ENCODE assay signal across 1 cellular context in the genomic region with DNA sequence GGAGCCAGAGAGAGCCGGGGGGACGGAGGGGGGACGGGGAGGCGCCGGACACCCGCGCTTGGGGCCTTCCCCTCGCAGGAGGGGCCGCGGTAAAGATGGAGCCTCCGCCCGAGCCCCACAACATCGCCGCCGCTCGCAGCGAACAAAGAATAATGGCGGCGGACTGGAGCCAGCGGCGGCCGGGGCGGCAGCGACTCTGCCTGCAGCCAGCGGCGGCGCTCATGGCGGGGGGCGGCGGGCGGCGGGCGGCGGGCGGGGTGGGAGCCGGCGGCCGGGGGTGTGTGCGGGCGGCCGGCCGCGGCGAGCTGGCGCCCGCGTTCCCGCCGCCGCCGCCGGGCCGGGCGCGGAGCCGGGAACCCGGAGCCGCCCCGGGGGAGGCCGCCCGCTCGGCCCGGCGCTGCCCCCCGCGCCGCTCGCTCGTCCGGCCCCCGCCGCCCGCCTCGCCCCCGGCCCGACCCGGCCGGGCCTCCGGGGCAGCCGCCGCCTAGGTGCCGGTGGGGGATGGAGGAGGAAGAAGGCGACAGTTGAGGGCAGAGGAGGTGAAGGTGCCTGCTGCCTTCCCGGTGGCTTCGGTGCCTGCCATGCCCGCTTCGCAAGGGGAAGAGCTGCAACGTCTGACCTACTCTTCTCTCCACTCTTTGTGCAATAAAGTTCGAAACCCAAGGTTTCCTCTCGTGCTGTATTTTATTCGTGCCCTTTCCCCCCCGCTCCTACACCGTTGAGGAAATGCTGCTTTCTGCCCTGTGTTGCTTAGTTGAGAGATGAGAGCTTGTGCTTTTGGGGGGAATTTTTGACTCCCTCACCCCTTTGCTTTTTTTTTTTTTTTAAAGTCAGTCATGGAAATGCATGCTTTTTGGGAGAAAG.
TF ChIP-seq lines count a peak whose summit lies in the region.

No MANE protein-coding gene starts in this region.

TF ChIP-seq in GM12878, 131 proteins besides CTCF, POLR2A, EP300 and RAD21 (continues in another document):
- TF ChIP-seq, protein P1, sequence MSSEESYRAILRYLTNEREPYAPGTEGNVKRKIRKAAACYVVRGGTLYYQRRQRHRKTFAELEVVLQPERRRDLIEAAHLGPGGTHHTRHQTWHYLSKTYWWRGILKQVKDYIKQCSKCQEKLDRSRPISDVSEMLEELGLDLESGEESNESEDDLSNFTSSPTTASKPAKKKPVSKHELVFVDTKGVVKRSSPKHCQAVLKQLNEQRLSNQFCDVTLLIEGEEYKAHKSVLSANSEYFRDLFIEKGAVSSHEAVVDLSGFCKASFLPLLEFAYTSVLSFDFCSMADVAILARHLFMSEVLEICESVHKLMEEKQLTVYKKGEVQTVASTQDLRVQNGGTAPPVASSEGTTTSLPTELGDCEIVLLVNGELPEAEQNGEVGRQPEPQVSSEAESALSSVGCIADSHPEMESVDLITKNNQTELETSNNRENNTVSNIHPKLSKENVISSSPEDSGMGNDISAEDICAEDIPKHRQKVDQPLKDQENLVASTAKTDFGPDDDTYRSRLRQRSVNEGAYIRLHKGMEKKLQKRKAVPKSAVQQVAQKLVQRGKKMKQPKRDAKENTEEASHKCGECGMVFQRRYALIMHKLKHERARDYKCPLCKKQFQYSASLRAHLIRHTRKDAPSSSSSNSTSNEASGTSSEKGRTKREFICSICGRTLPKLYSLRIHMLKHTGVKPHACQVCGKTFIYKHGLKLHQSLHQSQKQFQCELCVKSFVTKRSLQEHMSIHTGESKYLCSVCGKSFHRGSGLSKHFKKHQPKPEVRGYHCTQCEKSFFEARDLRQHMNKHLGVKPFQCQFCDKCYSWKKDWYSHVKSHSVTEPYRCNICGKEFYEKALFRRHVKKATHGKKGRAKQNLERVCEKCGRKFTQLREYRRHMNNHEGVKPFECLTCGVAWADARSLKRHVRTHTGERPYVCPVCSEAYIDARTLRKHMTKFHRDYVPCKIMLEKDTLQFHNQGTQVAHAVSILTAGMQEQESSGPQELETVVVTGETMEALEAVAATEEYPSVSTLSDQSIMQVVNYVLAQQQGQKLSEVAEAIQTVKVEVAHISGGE (CRISPR knock-in tag; IDR thresholded peaks at IDR 0.05): no peak
- TF ChIP-seq KAT2A (conservative IDR thresholded peaks at IDR 0.05; ENCODE audit: control insufficient read depth, low read depth, low read length): no peak
- TF ChIP-seq MXI1 (IDR thresholded peaks at IDR 0.05; ENCODE audit: low read depth, low read length): no peak
- no peak for TF ChIP-seq MTA2 (IDR thresholded peaks at IDR 0.05; ENCODE audit: low read depth)
- TF ChIP-seq ZNF217 (IDR thresholded peaks at IDR 0.05): no peak
- no peak for TF ChIP-seq KLF5 (IDR thresholded peaks at IDR 0.05; ENCODE audit: partially characterized antibody)
- no peak for TF ChIP-seq DPF2 (IDR thresholded peaks at IDR 0.05)
- 0 out of 2 replicates have a peak, but pooled peaks have one; percentile 12 for TF ChIP-seq SMARCA5 (IDR thresholded peaks at IDR 0.05)
- no peak for TF ChIP-seq SUPT20H (IDR thresholded peaks at IDR 0.05; ENCODE audit: borderline replicate concordance, control insufficient read depth, low read depth, low read length)
- no peak for TF ChIP-seq TCF7 (IDR thresholded peaks at IDR 0.05; ENCODE audit: borderline replicate concordance)
- TF ChIP-seq SREBF1 (IDR thresholded peaks at IDR 0.05; ENCODE audit: low read length): no peak
- TF ChIP-seq CHD1 (IDR thresholded peaks at IDR 0.05; ENCODE audit: low read depth, low read length): peak; percentile 72; the same call in 1 of the 2 replicates
- no peak for TF ChIP-seq GABPA (IDR thresholded peaks at IDR 0.05; ENCODE audit: low read depth)
- TF ChIP-seq SMAD1 (IDR thresholded peaks at IDR 0.05; ENCODE audit: low read depth, partially characterized antibody): peak; percentile 77
- TF ChIP-seq JUND (IDR thresholded peaks at IDR 0.05; ENCODE audit: low read depth, low read length): no peak
- no peak for TF ChIP-seq ESRRA (IDR thresholded peaks at IDR 0.05; ENCODE audit: low read length)
- TF ChIP-seq ETV6 (conservative IDR thresholded peaks at IDR 0.05 in 1 of 2, IDR thresholded peaks at IDR 0.05 in 1 of 2; ENCODE audit: borderline replicate concordance in 1 of 2, low read depth in 1 of 2): no peak
- TF ChIP-seq, protein P2, sequence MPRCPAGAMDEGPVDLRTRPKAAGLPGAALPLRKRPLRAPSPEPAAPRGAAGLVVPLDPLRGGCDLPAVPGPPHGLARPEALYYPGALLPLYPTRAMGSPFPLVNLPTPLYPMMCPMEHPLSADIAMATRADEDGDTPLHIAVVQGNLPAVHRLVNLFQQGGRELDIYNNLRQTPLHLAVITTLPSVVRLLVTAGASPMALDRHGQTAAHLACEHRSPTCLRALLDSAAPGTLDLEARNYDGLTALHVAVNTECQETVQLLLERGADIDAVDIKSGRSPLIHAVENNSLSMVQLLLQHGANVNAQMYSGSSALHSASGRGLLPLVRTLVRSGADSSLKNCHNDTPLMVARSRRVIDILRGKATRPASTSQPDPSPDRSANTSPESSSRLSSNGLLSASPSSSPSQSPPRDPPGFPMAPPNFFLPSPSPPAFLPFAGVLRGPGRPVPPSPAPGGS (IDR thresholded peaks at IDR 0.05; ENCODE audit: borderline replicate concordance, insufficient read depth, low read depth, low read length, poor library complexity, severe bottlenecking): no peak
- TF ChIP-seq ZSCAN29 (IDR thresholded peaks at IDR 0.05): 0 out of 2 replicates have a peak, but pooled peaks have one; percentile 23
- TF ChIP-seq PAX8 (IDR thresholded peaks at IDR 0.05): no peak
- peak; percentile 32; the same call in 1 of the 2 replicates for TF ChIP-seq RB1 (IDR thresholded peaks at IDR 0.05; ENCODE audit: borderline replicate concordance)
- TF ChIP-seq MEF2A (IDR thresholded peaks at IDR 0.05; ENCODE audit: insufficient read depth, low read depth, low read length): no peak
- TF ChIP-seq MYC (IDR thresholded peaks at IDR 0.05; ENCODE audit: insufficient read depth, insufficient read length, insufficient replicate concordance, low read length, severe bottlenecking): no peak
- no peak for TF ChIP-seq CREM (IDR thresholded peaks at IDR 0.05; ENCODE audit: low read depth)
- no peak for TF ChIP-seq ZNF207 (IDR thresholded peaks at IDR 0.05; ENCODE audit: borderline replicate concordance)
- TF ChIP-seq YBX1 (IDR thresholded peaks at IDR 0.05): no peak
- TF ChIP-seq, protein P3, sequence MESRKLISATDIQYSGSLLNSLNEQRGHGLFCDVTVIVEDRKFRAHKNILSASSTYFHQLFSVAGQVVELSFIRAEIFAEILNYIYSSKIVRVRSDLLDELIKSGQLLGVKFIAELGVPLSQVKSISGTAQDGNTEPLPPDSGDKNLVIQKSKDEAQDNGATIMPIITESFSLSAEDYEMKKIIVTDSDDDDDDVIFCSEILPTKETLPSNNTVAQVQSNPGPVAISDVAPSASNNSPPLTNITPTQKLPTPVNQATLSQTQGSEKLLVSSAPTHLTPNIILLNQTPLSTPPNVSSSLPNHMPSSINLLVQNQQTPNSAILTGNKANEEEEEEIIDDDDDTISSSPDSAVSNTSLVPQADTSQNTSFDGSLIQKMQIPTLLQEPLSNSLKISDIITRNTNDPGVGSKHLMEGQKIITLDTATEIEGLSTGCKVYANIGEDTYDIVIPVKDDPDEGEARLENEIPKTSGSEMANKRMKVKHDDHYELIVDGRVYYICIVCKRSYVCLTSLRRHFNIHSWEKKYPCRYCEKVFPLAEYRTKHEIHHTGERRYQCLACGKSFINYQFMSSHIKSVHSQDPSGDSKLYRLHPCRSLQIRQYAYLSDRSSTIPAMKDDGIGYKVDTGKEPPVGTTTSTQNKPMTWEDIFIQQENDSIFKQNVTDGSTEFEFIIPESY (IDR thresholded peaks at IDR 0.05): no peak
- TF ChIP-seq SMC3 (IDR thresholded peaks at IDR 0.05; ENCODE audit: borderline replicate concordance, low read length): no peak
- TF ChIP-seq, protein P4, sequence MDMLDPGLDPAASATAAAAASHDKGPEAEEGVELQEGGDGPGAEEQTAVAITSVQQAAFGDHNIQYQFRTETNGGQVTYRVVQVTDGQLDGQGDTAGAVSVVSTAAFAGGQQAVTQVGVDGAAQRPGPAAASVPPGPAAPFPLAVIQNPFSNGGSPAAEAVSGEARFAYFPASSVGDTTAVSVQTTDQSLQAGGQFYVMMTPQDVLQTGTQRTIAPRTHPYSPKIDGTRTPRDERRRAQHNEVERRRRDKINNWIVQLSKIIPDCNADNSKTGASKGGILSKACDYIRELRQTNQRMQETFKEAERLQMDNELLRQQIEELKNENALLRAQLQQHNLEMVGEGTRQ (IDR thresholded peaks at IDR 0.05; ENCODE audit: borderline replicate concordance, low read depth, low read length): no peak
- no peak for TF ChIP-seq NFYA (IDR thresholded peaks at IDR 0.05; ENCODE audit: borderline replicate concordance, low read depth, low read length)
- TF ChIP-seq ZNF622 (IDR thresholded peaks at IDR 0.05): no peak
- no peak for TF ChIP-seq SREBF2 (IDR thresholded peaks at IDR 0.05; ENCODE audit: low read length)
- TF ChIP-seq LARP7 (IDR thresholded peaks at IDR 0.05): peak; percentile 35
- TF ChIP-seq, protein P5, sequence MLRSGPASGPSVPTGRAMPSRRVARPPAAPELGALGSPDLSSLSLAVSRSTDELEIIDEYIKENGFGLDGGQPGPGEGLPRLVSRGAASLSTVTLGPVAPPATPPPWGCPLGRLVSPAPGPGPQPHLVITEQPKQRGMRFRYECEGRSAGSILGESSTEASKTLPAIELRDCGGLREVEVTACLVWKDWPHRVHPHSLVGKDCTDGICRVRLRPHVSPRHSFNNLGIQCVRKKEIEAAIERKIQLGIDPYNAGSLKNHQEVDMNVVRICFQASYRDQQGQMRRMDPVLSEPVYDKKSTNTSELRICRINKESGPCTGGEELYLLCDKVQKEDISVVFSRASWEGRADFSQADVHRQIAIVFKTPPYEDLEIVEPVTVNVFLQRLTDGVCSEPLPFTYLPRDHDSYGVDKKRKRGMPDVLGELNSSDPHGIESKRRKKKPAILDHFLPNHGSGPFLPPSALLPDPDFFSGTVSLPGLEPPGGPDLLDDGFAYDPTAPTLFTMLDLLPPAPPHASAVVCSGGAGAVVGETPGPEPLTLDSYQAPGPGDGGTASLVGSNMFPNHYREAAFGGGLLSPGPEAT (IDR thresholded peaks at IDR 0.05; ENCODE audit: low read depth): no peak
- TF ChIP-seq, protein P6, sequence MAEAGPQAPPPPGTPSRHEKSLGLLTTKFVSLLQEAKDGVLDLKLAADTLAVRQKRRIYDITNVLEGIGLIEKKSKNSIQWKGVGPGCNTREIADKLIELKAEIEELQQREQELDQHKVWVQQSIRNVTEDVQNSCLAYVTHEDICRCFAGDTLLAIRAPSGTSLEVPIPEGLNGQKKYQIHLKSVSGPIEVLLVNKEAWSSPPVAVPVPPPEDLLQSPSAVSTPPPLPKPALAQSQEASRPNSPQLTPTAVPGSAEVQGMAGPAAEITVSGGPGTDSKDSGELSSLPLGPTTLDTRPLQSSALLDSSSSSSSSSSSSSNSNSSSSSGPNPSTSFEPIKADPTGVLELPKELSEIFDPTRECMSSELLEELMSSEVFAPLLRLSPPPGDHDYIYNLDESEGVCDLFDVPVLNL (IDR thresholded peaks at IDR 0.05; ENCODE audit: low read depth, low read length): no peak
- TF ChIP-seq NR2F1 (conservative IDR thresholded peaks at IDR 0.05): peak; percentile 35; the same call in 1 of the 2 replicates
- no peak for TF ChIP-seq BMI1 (IDR thresholded peaks at IDR 0.05; ENCODE audit: borderline replicate concordance)
- TF ChIP-seq, protein P7, sequence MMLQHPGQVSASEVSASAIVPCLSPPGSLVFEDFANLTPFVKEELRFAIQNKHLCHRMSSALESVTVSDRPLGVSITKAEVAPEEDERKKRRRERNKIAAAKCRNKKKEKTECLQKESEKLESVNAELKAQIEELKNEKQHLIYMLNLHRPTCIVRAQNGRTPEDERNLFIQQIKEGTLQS (IDR thresholded peaks at IDR 0.05; ENCODE audit: borderline replicate concordance, extremely low read depth, low read depth, low read length): no peak
- TF ChIP-seq RUNX3 (IDR thresholded peaks at IDR 0.05; ENCODE audit: low read length): peak; percentile 6; the same call in 1 of the 2 replicates
- TF ChIP-seq TBL1XR1 (IDR thresholded peaks at IDR 0.05; ENCODE audit: low read depth, low read length): no peak
- TF ChIP-seq JUNB (IDR thresholded peaks at IDR 0.05): no peak
- TF ChIP-seq ZZZ3 (IDR thresholded peaks at IDR 0.05; ENCODE audit: control insufficient read depth, insufficient read length, low read depth): no peak
- peak; percentile 1; the same call in 1 of the 2 replicates for TF ChIP-seq GATAD2B (conservative IDR thresholded peaks at IDR 0.05; ENCODE audit: low read depth)
- peak; percentile 15 for TF ChIP-seq BACH1 (IDR thresholded peaks at IDR 0.05; ENCODE audit: borderline replicate concordance)
- TF ChIP-seq CHD4 (IDR thresholded peaks at IDR 0.05): no peak
- TF ChIP-seq EED (IDR thresholded peaks at IDR 0.05; ENCODE audit: low read depth): no peak
- TF ChIP-seq, protein P8, sequence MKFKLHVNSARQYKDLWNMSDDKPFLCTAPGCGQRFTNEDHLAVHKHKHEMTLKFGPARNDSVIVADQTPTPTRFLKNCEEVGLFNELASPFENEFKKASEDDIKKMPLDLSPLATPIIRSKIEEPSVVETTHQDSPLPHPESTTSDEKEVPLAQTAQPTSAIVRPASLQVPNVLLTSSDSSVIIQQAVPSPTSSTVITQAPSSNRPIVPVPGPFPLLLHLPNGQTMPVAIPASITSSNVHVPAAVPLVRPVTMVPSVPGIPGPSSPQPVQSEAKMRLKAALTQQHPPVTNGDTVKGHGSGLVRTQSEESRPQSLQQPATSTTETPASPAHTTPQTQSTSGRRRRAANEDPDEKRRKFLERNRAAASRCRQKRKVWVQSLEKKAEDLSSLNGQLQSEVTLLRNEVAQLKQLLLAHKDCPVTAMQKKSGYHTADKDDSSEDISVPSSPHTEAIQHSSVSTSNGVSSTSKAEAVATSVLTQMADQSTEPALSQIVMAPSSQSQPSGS (IDR thresholded peaks at IDR 0.05; ENCODE audit: low read length): no peak
- TF ChIP-seq, protein P9, sequence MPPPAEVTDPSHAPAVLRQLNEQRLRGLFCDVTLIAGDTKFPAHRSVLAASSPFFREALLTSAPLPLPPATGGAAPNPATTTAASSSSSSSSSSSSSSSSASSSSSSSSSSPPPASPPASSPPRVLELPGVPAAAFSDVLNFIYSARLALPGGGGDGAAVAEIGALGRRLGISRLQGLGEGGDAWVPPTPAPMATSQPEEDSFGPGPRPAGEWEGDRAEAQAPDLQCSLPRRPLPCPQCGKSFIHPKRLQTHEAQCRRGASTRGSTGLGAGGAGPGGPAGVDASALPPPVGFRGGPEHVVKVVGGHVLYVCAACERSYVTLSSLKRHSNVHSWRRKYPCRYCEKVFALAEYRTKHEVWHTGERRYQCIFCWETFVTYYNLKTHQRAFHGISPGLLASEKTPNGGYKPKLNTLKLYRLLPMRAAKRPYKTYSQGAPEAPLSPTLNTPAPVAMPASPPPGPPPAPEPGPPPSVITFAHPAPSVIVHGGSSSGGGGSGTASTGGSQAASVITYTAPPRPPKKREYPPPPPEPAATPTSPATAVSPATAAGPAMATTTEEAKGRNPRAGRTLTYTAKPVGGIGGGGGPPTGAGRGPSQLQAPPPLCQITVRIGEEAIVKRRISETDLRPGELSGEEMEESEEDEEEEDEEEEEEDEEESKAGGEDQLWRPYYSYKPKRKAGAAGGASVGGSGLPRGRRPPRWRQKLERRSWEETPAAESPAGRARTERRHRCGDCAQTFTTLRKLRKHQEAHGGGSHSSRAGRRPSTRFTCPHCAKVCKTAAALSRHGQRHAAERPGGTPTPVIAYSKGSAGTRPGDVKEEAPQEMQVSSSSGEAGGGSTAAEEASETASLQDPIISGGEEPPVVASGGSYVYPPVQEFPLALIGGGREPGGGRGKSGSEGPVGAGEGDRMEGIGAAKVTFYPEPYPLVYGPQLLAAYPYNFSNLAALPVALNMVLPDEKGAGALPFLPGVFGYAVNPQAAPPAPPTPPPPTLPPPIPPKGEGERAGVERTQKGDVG (CRISPR knock-in tag; IDR thresholded peaks at IDR 0.05): no peak
- TF ChIP-seq TARDBP (IDR thresholded peaks at IDR 0.05; ENCODE audit: borderline replicate concordance): no peak
- TF ChIP-seq PAX5 (IDR thresholded peaks at IDR 0.05; ENCODE audit: borderline replicate concordance, low read depth, low read length): peak; percentile 17; the same call in 1 of the 2 replicates
- no peak for TF ChIP-seq STAT1 (conservative IDR thresholded peaks at IDR 0.05)
